Comparison of ENCODE assay signal across 8 cellular contexts in the genomic region with DNA sequence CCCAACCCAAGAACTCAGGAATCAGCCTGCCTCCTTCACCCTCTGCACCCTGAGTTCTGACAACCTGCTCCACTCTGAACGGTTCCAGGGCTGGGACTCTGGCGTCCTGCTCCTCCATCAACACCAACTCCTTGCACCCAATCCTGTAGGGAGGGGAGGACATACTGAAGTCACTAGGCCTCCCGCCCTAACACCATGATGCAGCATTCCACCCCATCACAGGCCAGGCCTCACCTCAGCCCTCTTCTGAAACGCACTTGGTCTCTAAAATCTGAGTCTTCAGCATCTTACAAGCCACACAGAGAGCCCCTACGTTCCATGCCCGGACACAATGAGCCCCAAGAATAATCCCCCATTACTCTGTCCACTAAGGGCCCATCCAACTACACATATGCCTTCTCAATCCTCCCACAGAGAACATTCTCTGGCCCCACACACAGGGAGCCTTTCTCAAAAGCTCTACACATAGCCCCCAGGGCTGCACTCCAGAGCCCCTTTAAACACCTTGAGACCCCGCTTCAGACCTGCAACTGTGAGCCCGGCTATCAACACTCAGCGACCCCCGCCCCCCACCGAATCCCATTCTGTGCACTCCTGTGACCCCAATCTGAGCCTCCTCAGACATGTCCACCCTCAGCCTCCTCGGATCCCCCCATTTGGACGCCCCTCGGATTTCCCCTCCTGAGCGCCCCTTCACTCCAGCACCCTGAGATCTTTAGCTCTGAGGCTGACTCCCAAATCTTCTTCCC. TPM values are rescaled to one million over a fixed set of nuclear protein-coding genes. Genes with fewer than 3 reads are reported as not detected.
DNase-seq lines count a peak whose midpoint lies in the region; ATAC-seq and TF ChIP-seq lines count a peak whose summit lies in the region.

No MANE protein-coding gene starts in this region.

- H3K27me3 ChIP-seq in fibroblast of lung (ENCODE audit: control insufficient read depth, insufficient read depth, low read length) (no peaks in the 10 kb centered on the region), sigmoid colon (no peaks in the 10 kb centered on the region)

- 34 to 35% methylated on average over 15 of the region's 15 CpGs for WGBS in sigmoid colon, 2 donors

- peak overlapping the region; percentile 99 for H3K4me3 ChIP-seq in GM12865 (ENCODE audit: low read depth, low read length)
- H3K4me3 ChIP-seq in SK-N-MC: peak overlapping the region; percentile 92
- H3K4me3 ChIP-seq in fibroblast of lung (replicated peaks in 1 of 4; ENCODE audit: control extremely low read depth in 1 of 4, insufficient read depth in 1 of 4, low read depth in 3 of 4, low read length in 4 of 4): peak overlapping the region; percentile 85 to 97 (median 87)
- H3K4me3 ChIP-seq in sigmoid colon: peak overlapping the region; percentile 55 to 75 (median 61)

- peaks cover 4% of the 10 kb centered on the region for H3K79me2 ChIP-seq in fibroblast of lung (ENCODE audit: control insufficient read depth, insufficient read depth, low read length)

- H3K9me3 ChIP-seq in SK-N-MC (ENCODE audit: low read depth, low read length) (no peaks in the 10 kb centered on the region), fibroblast of lung (ENCODE audit: control insufficient read depth, insufficient read depth, low read depth, low read length) (no peaks in the 10 kb centered on the region), sigmoid colon (no peaks in the 10 kb centered on the region)

- TF ChIP-seq POLR2A in sigmoid colon (IDR thresholded peaks at IDR 0.05): no peak

- H3K27ac ChIP-seq in SK-N-MC (no peak overlapping the region), fibroblast of lung (ENCODE audit: insufficient read depth, low read length) (peak overlapping the region; percentile 78), sigmoid colon (peak overlapping the region; percentile 86 to 89 (median 86))

- TF ChIP-seq CTCF in GM12865 (IDR thresholded peaks at IDR 0.05; ENCODE audit: insufficient read depth, low read depth, low read length, missing control alignments): no peak
- no peak for TF ChIP-seq CTCF in fibroblast of lung (conservative IDR thresholded peaks at IDR 0.05 in 1 of 2, IDR thresholded peaks at IDR 0.05 in 1 of 2; ENCODE audit: low read depth in 1 of 2, low read length in 2 of 2)
- TF ChIP-seq CTCF in sigmoid colon (IDR thresholded peaks at IDR 0.05): no peak

- peak overlapping the region; percentile 96 for H3K4me2 ChIP-seq in fibroblast of lung (ENCODE audit: extremely low read depth, insufficient read depth, low read length)

- peak overlapping the region; percentile 86 for H2AFZ ChIP-seq in fibroblast of lung (ENCODE audit: low read length)

- no peak for ATAC-seq in GM19328 (IDR thresholded peaks at IDR 0.05; ENCODE audit: unreplicated experiment)
- no peak for ATAC-seq in sciatic nerve

- no peak for DNase-seq in GM12865 (ENCODE audit: low read depth)
- DNase-seq in SK-N-MC (ENCODE audit: low read depth, low spot score): no peak
- DNase-seq in fibroblast of lung (ENCODE audit: low read depth in 2 of 2): no peak
- no peak for DNase-seq in sigmoid colon
- DNase-seq in kidney tubule cell (ENCODE audit: low spot score): no peak
- DNase-seq in sciatic nerve (ENCODE audit: low spot score): no peak
- no peak for DNase-seq in T-helper 9 cell

- intact Hi-C loops in sigmoid colon (cut with DNase I) (loop anchor here (2.0 to 5.0 kb wide), 2 partner anchors 19 to 39 kb away; partner anchors contain the start of genes SDHAF1, THAP8 and WDR62), sciatic nerve (cut with DNase I) (no loop called here)

- peak overlapping the region; percentile 86 for H3K9ac ChIP-seq in SK-N-MC (ENCODE audit: insufficient read length)
- peak overlapping the region; percentile 78 for H3K9ac ChIP-seq in fibroblast of lung (ENCODE audit: insufficient read depth, low read length)

- H4K20me1 ChIP-seq in fibroblast of lung (ENCODE audit: control insufficient read depth, extremely low read depth, insufficient read depth, low read length): no peaks in the 10 kb centered on the region

- H3K4me1 ChIP-seq in fibroblast of lung (ENCODE audit: control insufficient read depth, extremely low read depth, insufficient read depth, low read length): peaks cover 12% of the 10 kb centered on the region
- peaks cover 0 to 31% (median 29%) of the 10 kb centered on the region in 4 donors for H3K4me1 ChIP-seq in sigmoid colon

- TF ChIP-seq EP300 in sigmoid colon (IDR thresholded peaks at IDR 0.05): no peak

- H3K36me3 ChIP-seq in SK-N-MC (ENCODE audit: insufficient read depth, low read length): no peaks in the 10 kb centered on the region
- H3K36me3 ChIP-seq in fibroblast of lung (ENCODE audit: control insufficient read depth, insufficient read depth, low read length): peaks cover 14% of the 10 kb centered on the region
- peaks cover 10 to 29% (median 17%) of the 10 kb centered on the region in 4 donors for H3K36me3 ChIP-seq in sigmoid colon

RNA-seq across cellular contexts. Expression of gene ALKBH6, which starts 0.6 kb away (rescaled TPM):
- total RNA-seq in fibroblast of lung: 12.8 and 20.1 TPM in 2 replicates
- 19.5 and 21.0 TPM in 2 replicates for polyA plus RNA-seq in fibroblast of lung
- polyA plus RNA-seq in fibroblast of lung (2012): 24.6 and 26.8 TPM in 2 replicates
- polyA minus RNA-seq in fibroblast of lung (ENCODE audit: low replicate concordance): 12.7 and 19.4 TPM in 2 replicates
- total RNA-seq in sigmoid colon: 10 to 100 TPM; 19.9 to 31.7 (median 26.6) TPM
- 10 to 100 TPM; 12.0 to 24.4 (median 12.5) TPM for polyA plus RNA-seq in sigmoid colon
- 22.8 TPM for total RNA-seq in sciatic nerve

RNA-seq across cellular contexts. Expression of gene SYNE4, which starts 4.8 kb away (rescaled TPM):
- total RNA-seq in fibroblast of lung (under 0.01 and 0.17 TPM in 2 replicates), sigmoid colon (under 1 TPM; 0.28 to 0.82 (median 0.76) TPM), sciatic nerve (0.67 TPM)
- polyA plus RNA-seq in fibroblast of lung (0.07 and 0.12 TPM in 2 replicates), sigmoid colon (1 to 10 TPM; 3.9 to 7.8 (median 6.0) TPM)
- 0.13 TPM in 1 of 2 replicates, not detected in the other for polyA plus RNA-seq in fibroblast of lung (2012)
- polyA minus RNA-seq in fibroblast of lung (ENCODE audit: low replicate concordance): not detected in 2 replicates

RNA-seq across cellular contexts. Expression of gene SDHAF1, which starts 18.5 kb away (rescaled TPM):
- total RNA-seq in fibroblast of lung (7.8 and 11.8 TPM in 2 replicates), sigmoid colon (100 to 1,000 TPM in 1 of 4 donors, 10 to 100 TPM in 3; 56.2 to 135 (median 68.9) TPM), sciatic nerve (17.0 TPM)
- polyA plus RNA-seq in fibroblast of lung (5.6 and 6.4 TPM in 2 replicates), sigmoid colon (10 to 100 TPM; 19.2 to 28.2 (median 24.0) TPM)
- polyA plus RNA-seq in fibroblast of lung (2012): 8.0 and 8.5 TPM in 2 replicates
- polyA minus RNA-seq in fibroblast of lung (ENCODE audit: low replicate concordance): 1.4 and 2.4 TPM in 2 replicates

RNA-seq across cellular contexts. Expression of gene CLIP3, which starts 19.2 kb away (rescaled TPM):
- total RNA-seq in fibroblast of lung (8.2 and 19.8 TPM in 2 replicates), sigmoid colon (10 to 100 TPM; 22.5 to 53.7 (median 28.3) TPM), sciatic nerve (72.8 TPM)
- polyA plus RNA-seq in fibroblast of lung (14.7 and 15.0 TPM in 2 replicates), sigmoid colon (1 to 10 TPM; 1.2 to 9.7 (median 6.0) TPM)
- polyA plus RNA-seq in fibroblast of lung (2012): 68.4 and 84.2 TPM in 2 replicates
- 79.1 and 133 TPM in 2 replicates for polyA minus RNA-seq in fibroblast of lung (ENCODE audit: low replicate concordance)

RNA-seq across cellular contexts. Expression of gene THAP8, which starts 40.6 kb away (rescaled TPM):
- total RNA-seq in fibroblast of lung (3.6 and 5.1 TPM in 2 replicates), sigmoid colon (10 to 100 TPM; 12.6 to 23.9 (median 18.9) TPM), sciatic nerve (10.5 TPM)
- polyA plus RNA-seq in fibroblast of lung (3.8 and 4.6 TPM in 2 replicates), sigmoid colon (1 to 10 TPM; 5.8 to 9.0 (median 6.5) TPM)
- polyA plus RNA-seq in fibroblast of lung (2012): 7.4 and 7.9 TPM in 2 replicates
- polyA minus RNA-seq in fibroblast of lung (ENCODE audit: low replicate concordance): 1.4 and 3.6 TPM in 2 replicates
